18 cellular contexts compared by ENCODE assay signal in the genomic region with DNA sequence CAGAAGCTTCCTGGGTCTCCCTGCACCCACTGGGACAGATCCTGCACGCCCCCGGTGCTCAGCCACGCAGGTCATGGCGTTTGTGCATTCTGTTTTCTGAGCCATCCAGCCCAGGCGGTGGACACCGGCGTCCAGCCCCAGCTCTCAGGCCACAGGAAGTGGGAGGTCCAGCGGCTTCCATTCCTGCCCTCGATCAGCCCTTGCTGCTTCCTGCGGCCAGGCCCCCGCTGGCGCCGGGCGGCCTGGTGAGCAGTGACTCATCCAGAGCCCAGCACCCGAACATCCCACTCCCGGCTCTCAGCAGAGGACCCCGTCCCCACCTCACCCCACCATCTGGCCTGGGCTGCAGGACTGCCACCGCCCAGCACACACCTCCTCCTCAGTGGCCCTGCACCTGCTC. TPM values are rescaled to one million over a fixed set of nuclear protein-coding genes. Genes with fewer than 3 reads are reported as not detected.
DNase-seq lines count a peak whose midpoint lies in the region; ATAC-seq, FAIRE-seq and TF ChIP-seq lines count a peak whose summit lies in the region.
"Had no signal": no experiment of that assay in that cellular context is flagged by ENCODE, and none has a peak within 500 bp of the region (broad histone marks: within the 10 kb centered on the region; RNA-seq: fewer than 3 reads in every experiment).

No MANE protein-coding gene starts in this region.

- no peak for ATAC-seq in HG03139 (IDR thresholded peaks at IDR 0.05; ENCODE audit: unreplicated experiment)
- no peak for ATAC-seq in HG02973 (IDR thresholded peaks at IDR 0.05; ENCODE audit: unreplicated experiment)
- ATAC-seq: GM23338 had no signal

- no peak overlapping the region for H2AFZ ChIP-seq in endothelial cell of umbilical vein (ENCODE audit: low read depth, low read length)
- H2AFZ ChIP-seq in neuronal stem cell (ENCODE audit: low read length): no peak overlapping the region
- H2AFZ ChIP-seq: GM23338, hepatocyte, parathyroid adenoma had no signal

- FAIRE-seq in endothelial cell of umbilical vein (lab: Jason Lieb, UNC): peak; percentile 97
- FAIRE-seq: HTR-8/SVneo had no signal

- no peaks in the 10 kb centered on the region for H3K79me2 ChIP-seq in endothelial cell of umbilical vein (ENCODE audit: control insufficient read depth, insufficient read depth, low read length)
- H3K79me2 ChIP-seq: hepatocyte, parathyroid adenoma had no signal

- TF ChIP-seq POLR2A in endothelial cell of umbilical vein (IDR thresholded peaks at IDR 0.05; ENCODE audit: low read depth, low read length): peak; percentile 27

- H2BK5ac ChIP-seq in neuronal stem cell (ENCODE audit: low read length): peak overlapping the region; percentile 8

- H3K23ac ChIP-seq in neuronal stem cell (ENCODE audit: low read depth, low read length, poor library complexity): peak overlapping the region; percentile 57

- H2AK5ac ChIP-seq in neuronal stem cell (ENCODE audit: low read depth, low read length): peak overlapping the region; percentile 97

- no peak overlapping the region for H3K4me3 ChIP-seq in endothelial cell of umbilical vein (replicated peaks in 1 of 3; ENCODE audit: insufficient read depth in 1 of 3, low read depth in 1 of 3, low read length in 3 of 3)
- no peak overlapping the region for H3K4me3 ChIP-seq in neuronal stem cell (ENCODE audit: low read length in 2 of 2)
- H3K4me3 ChIP-seq: adrenal gland, GM23338, hepatocyte had no signal

- DNase-seq in COLO829 (ENCODE audit: low spot score) (peak; percentile 45), RPMI7951 (ENCODE audit: low read depth) (peak; percentile 48), endothelial cell of umbilical vein (ENCODE audit: low read depth, low spot score) (peak; percentile 81), neuronal stem cell (ENCODE audit: low spot score) (no peak), superior temporal gyrus (ENCODE audit: extremely low spot score) (no peak)
- no peak for DNase-seq in activated T-cell treated with anti-CD3 and anti-CD28 coated beads, Interleukin-2, amount 50 U/mL, for 1 hour
- DNase-seq: mesendoderm, NCI-H1092 treated with DMSO at 0.1 percent for 48 hours, NCI-H446 treated with DMSO at 0.1 percent for 48 hours had no signal

- POLR2A ChIA-PET in endothelial cell of umbilical vein (lab: Charles Lee): interaction anchor here (1.0 kb wide), 1 partner anchor 31 kb away, joined by 3 read pairs; a partner anchor contains a TSS

- no peaks in the 10 kb centered on the region for H3K27me3 ChIP-seq in endothelial cell of umbilical vein (ENCODE audit: control insufficient read depth in 2 of 2, insufficient read depth in 2 of 2, low read length in 2 of 2)
- H3K27me3 ChIP-seq in neuronal stem cell (ENCODE audit: control insufficient read depth in 3 of 3, insufficient read depth in 3 of 3, low read depth in 1 of 3, low read length in 3 of 3): peaks cover 0 to 4% (median 0%) of the 10 kb centered on the region in 3 experiments

- no peaks in the 10 kb centered on the region for H3K9me1 ChIP-seq in endothelial cell of umbilical vein (replicated peaks; ENCODE audit: control insufficient read depth, extremely low read depth, insufficient read depth, low read length)

- H3K9me3 ChIP-seq in endothelial cell of umbilical vein (replicated peaks; ENCODE audit: control insufficient read depth, insufficient read depth, low read length) (no peaks in the 10 kb centered on the region), neuronal stem cell (replicated peaks in 1 of 2; ENCODE audit: control insufficient read depth in 2 of 2, insufficient read depth in 1 of 2, low read depth in 1 of 2, low read length in 2 of 2) (no peaks in the 10 kb centered on the region)
- H3K9me3 ChIP-seq: adrenal gland had no signal

- no peak overlapping the region for H3K14ac ChIP-seq in neuronal stem cell (ENCODE audit: low read length)

- no CpG with 5 or more reads among the region's 18 CpGs for WGBS in neuronal stem cell (ENCODE audit: extremely low coverage in 2 of 2, insufficient read length in 2 of 2, insufficient replicate concordance in 1 of 2), 2 donors

- H4K91ac ChIP-seq in neuronal stem cell (ENCODE audit: low read depth, low read length, poor library complexity): no peak overlapping the region

- CTCF ChIA-PET in endothelial cell of umbilical vein (lab: Charles Lee): interaction anchor here (0.8 to 9.7 kb wide), 7 partner anchors 10 to 153 kb away, joined by 3 to 94 read pairs (median 4); a partner anchor contains a TSS

- peak overlapping the region; percentile 72 for H3K27ac ChIP-seq in endothelial cell of umbilical vein (ENCODE audit: insufficient read depth, low read depth, low read length)
- H3K27ac ChIP-seq in neuronal stem cell (replicated peaks; ENCODE audit: low read length): no peak overlapping the region
- H3K27ac ChIP-seq: hepatocyte, parathyroid adenoma, RWPE1, VCaP had no signal

- intact Hi-C loops in endothelial cell of umbilical vein (cut with micrococcal nuclease): loop anchor here (1.0 to 5.0 kb wide), 2 partner anchors 106 to 293 kb away; a partner anchor contains a TSS

- peak overlapping the region; percentile 76 for H2BK15ac ChIP-seq in neuronal stem cell (ENCODE audit: low read length)

- H3K4me1 ChIP-seq in endothelial cell of umbilical vein (ENCODE audit: control insufficient read depth, extremely low read depth, insufficient read depth, low read length) (peaks cover 58% of the 10 kb centered on the region), neuronal stem cell (ENCODE audit: control insufficient read depth in 2 of 2, insufficient read depth in 1 of 2, low read depth in 1 of 2, low read length in 2 of 2) (peaks cover 29 to 50% of the 10 kb centered on the region in 2 donors)

- H3K4ac ChIP-seq in neuronal stem cell (ENCODE audit: low read length): peak overlapping the region; percentile 59

- dilution Hi-C loops in endothelial cell of umbilical vein (cut with MboI; ENCODE audit: extremely low pct_ligation_motif_present, low sequenced_read_pairs): no loop called here

- BruUV-seq in endothelial cell of umbilical vein (replicated peaks; lab: Mats Ljungman, UMichigan): no TSS peak

- peak overlapping the region; percentile 88 for H3K18ac ChIP-seq in neuronal stem cell (ENCODE audit: low read length)

- no peaks in the 10 kb centered on the region for H4K20me1 ChIP-seq in endothelial cell of umbilical vein (replicated peaks; ENCODE audit: control insufficient read depth, extremely low read depth, insufficient read depth, low read length)

- peak overlapping the region; percentile 38 for H2BK120ac ChIP-seq in neuronal stem cell (ENCODE audit: low read depth, low read length)

- TF ChIP-seq CTCF in endothelial cell of umbilical vein (IDR thresholded peaks at IDR 0.05; ENCODE audit: extremely low read depth in 1 of 2, insufficient read depth in 1 of 2, low read depth in 1 of 2, low read length in 2 of 2): no peak

- no peak overlapping the region for H4K8ac ChIP-seq in neuronal stem cell (ENCODE audit: low read depth, low read length)

- H2BK12ac ChIP-seq in neuronal stem cell (ENCODE audit: low read length): peak overlapping the region; percentile 63

- H3K4me2 ChIP-seq in endothelial cell of umbilical vein (ENCODE audit: insufficient read depth, low read length) (peak overlapping the region; percentile 51), neuronal stem cell (ENCODE audit: insufficient read depth, low read length, poor library complexity, severe bottlenecking) (no peak overlapping the region)
- H3K4me2 ChIP-seq: GM23338, hepatocyte had no signal

- H3K79me1 ChIP-seq in neuronal stem cell (ENCODE audit: low read depth, low read length): peaks cover 1% of the 10 kb centered on the region

- peak overlapping the region; percentile 14 for H3K9ac ChIP-seq in endothelial cell of umbilical vein (replicated peaks; ENCODE audit: extremely low read depth, insufficient read depth, low read length)
- peak overlapping the region; percentile 50 for H3K9ac ChIP-seq in neuronal stem cell (ENCODE audit: low read depth, low read length, poor library complexity)
- H3K9ac ChIP-seq: parathyroid adenoma had no signal

- no peaks in the 10 kb centered on the region for H3K36me3 ChIP-seq in endothelial cell of umbilical vein (ENCODE audit: control insufficient read depth in 2 of 2, extremely low read depth in 1 of 2, insufficient read depth in 2 of 2, low read length in 2 of 2)
- H3K36me3 ChIP-seq in neuronal stem cell (replicated peaks in 1 of 2; ENCODE audit: control insufficient read depth in 2 of 2, insufficient read depth in 2 of 2, low read length in 2 of 2): no peaks in the 10 kb centered on the region
- H3K36me3 ChIP-seq: adrenal gland had no signal

RNA-seq across cellular contexts. Expression of a gene that starts 18.0 kb away (rescaled TPM):
- total RNA-seq in RPMI7951 (2014; rRNA removed; shearing (Covaris generic)): 3.7 and 4.0 TPM in 2 replicates
- total RNA-seq in endothelial cell of umbilical vein: 97.7 and 104 TPM in 2 replicates
- polyA plus RNA-seq in endothelial cell of umbilical vein: 103 and 129 TPM in 2 replicates
- polyA plus RNA-seq in endothelial cell of umbilical vein (2011; cell fraction: cytosol; rRNA removed): 45.7 and 71.1 TPM in 2 replicates
- polyA plus RNA-seq in endothelial cell of umbilical vein (2011; cell fraction: nucleus; rRNA removed): 62.8 and 71.6 TPM in 2 replicates
- 34.7 and 54.2 TPM in 2 replicates for polyA plus RNA-seq in endothelial cell of umbilical vein (2012)
- 21.2 and 26.4 TPM in 2 replicates for polyA minus RNA-seq in endothelial cell of umbilical vein
- polyA minus RNA-seq in endothelial cell of umbilical vein (2011; cell fraction: cytosol; rRNA and poly(A)+ RNA removed): 9.2 TPM
- polyA minus RNA-seq in endothelial cell of umbilical vein (2011; cell fraction: nucleus; rRNA and poly(A)+ RNA removed): 15.2 and 25.5 TPM in 2 replicates
- 21.6 TPM for polyA plus RNA-seq in neuronal stem cell (2013, experiment 1 of 2)
- polyA plus RNA-seq in neuronal stem cell (2013, experiment 2 of 2): 21.9 TPM

RNA-seq across cellular contexts. Expression of a gene that starts 30.5 kb away (rescaled TPM):
- not detected in 2 replicates for total RNA-seq in RPMI7951 (2014; rRNA removed; shearing (Covaris generic))
- total RNA-seq in endothelial cell of umbilical vein: 128 and 139 TPM in 2 replicates
- polyA plus RNA-seq in endothelial cell of umbilical vein: 80.7 and 105 TPM in 2 replicates
- polyA plus RNA-seq in endothelial cell of umbilical vein (2011; cell fraction: cytosol; rRNA removed): 54.3 and 62.1 TPM in 2 replicates
- 295 and 312 TPM in 2 replicates for polyA plus RNA-seq in endothelial cell of umbilical vein (2011; cell fraction: nucleus; rRNA removed)
- 59.6 and 61.1 TPM in 2 replicates for polyA plus RNA-seq in endothelial cell of umbilical vein (2012)
- 95.3 and 129 TPM in 2 replicates for polyA minus RNA-seq in endothelial cell of umbilical vein
- polyA minus RNA-seq in endothelial cell of umbilical vein (2011; cell fraction: cytosol; rRNA and poly(A)+ RNA removed): 8.7 TPM
- polyA minus RNA-seq in endothelial cell of umbilical vein (2011; cell fraction: nucleus; rRNA and poly(A)+ RNA removed): 62.0 and 95.6 TPM in 2 replicates
- polyA plus RNA-seq in neuronal stem cell (2013, experiment 1 of 2): 5.2 TPM
- polyA plus RNA-seq in neuronal stem cell (2013, experiment 2 of 2): 4.9 TPM

RNA-seq across cellular contexts. Expression of a gene that starts 49.2 kb away (rescaled TPM):
- total RNA-seq in RPMI7951 (2014; rRNA removed; shearing (Covaris generic)): 43.4 and 44.9 TPM in 2 replicates
- total RNA-seq in endothelial cell of umbilical vein: 57.7 and 63.1 TPM in 2 replicates
- polyA plus RNA-seq in endothelial cell of umbilical vein: 63.1 and 65.0 TPM in 2 replicates
- polyA plus RNA-seq in endothelial cell of umbilical vein (2011; cell fraction: cytosol; rRNA removed): 51.6 and 57.9 TPM in 2 replicates
- 111 and 113 TPM in 2 replicates for polyA plus RNA-seq in endothelial cell of umbilical vein (2011; cell fraction: nucleus; rRNA removed)
- 38.8 and 47.5 TPM in 2 replicates for polyA plus RNA-seq in endothelial cell of umbilical vein (2012)
- polyA minus RNA-seq in endothelial cell of umbilical vein: 43.1 and 43.3 TPM in 2 replicates
- 27.3 TPM for polyA minus RNA-seq in endothelial cell of umbilical vein (2011; cell fraction: cytosol; rRNA and poly(A)+ RNA removed)
- polyA minus RNA-seq in endothelial cell of umbilical vein (2011; cell fraction: nucleus; rRNA and poly(A)+ RNA removed): 12.7 and 14.1 TPM in 2 replicates
- polyA plus RNA-seq in neuronal stem cell (2013, experiment 1 of 2): 10.8 TPM
- polyA plus RNA-seq in neuronal stem cell (2013, experiment 2 of 2): 10.4 TPM

Comparison
In these comparisons a context has a peak if more than half of its experiments do, and no peak if none do; other contexts are left out.
1. DNase-seq: peak in COLO829 (single experiment), RPMI7951 (single experiment) and endothelial cell of umbilical vein (single experiment); none in neuronal stem cell (single experiment), superior temporal gyrus (single experiment) and activated T-cell treated with anti-CD3 and anti-CD28 coated beads, Interleukin-2, amount 50 U/mL, for 1 hour (single experiment).
2. RNA of a gene that starts 18.0 kb away (total RNA-seq): 97.7 to 104 TPM in endothelial cell of umbilical vein; 3.7 to 4.0 TPM in RPMI7951; every median in the first group is over 10 times any median in the second.
3. RNA of a gene that starts 30.5 kb away (total RNA-seq): 128 to 139 TPM in endothelial cell of umbilical vein; not detected in RPMI7951; every median in the first group is over 100 times any median in the second.